Comparison of ENCODE assay signal across 3 cellular contexts in genomic region chr11:119985551-119985950, GRCh38.
"Had no signal": no experiment of that assay in that cellular context is flagged by ENCODE, and none has a peak within 500 bp of the region (broad histone marks: within the 10 kb centered on the region; RNA-seq: fewer than 3 reads in every experiment).

No MANE protein-coding gene starts in this region.

- H3K4me3 ChIP-seq: GM12878 had no signal

- ATAC-seq: GM12878 had no signal

- DNase-seq: GDM1, GF-D8 had no signal
